In the genomic region with DNA sequence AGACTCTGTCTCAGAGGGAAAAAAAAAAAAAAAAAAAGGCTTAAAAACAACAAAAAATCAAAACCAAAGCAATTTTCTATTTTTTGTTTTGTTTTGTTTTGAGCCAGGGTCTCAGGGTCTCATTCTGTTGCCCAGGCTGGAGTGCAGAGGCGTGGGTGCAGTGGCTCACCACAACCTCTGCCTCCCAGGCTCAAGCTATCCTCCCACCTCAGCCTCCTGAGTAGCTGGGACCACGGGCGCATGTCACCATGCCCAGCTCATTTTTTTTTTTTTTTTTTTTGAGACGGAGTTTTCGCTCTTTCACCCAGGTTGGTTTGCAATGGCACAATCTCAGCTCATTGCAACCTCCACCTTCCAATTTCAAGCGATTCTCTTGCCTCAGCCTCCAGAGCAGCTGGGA, we compare ENCODE assay signal across 29 cellular contexts. TPM values are rescaled to one million over a fixed set of nuclear protein-coding genes. Genes with fewer than 3 reads are reported as not detected.
A peak's percentile ranks its signal among the peaks of the same experiment; 100 is the strongest.
DNase-seq lines count a peak whose midpoint lies in the region; ATAC-seq lines count a peak whose summit lies in the region.
"Had no signal": no experiment of that assay in that cellular context is flagged by ENCODE, and none has a peak within 500 bp of the region (broad histone marks: within the 10 kb centered on the region; RNA-seq: fewer than 3 reads in every experiment).

No MANE protein-coding gene starts in this region.

- H3K4me1 ChIP-seq in SJCRH30: peaks cover 16% of the 10 kb centered on the region

- H3K36me3 ChIP-seq in SJCRH30: no peaks in the 10 kb centered on the region
- H3K36me3 ChIP-seq: ovary had no signal

- no peak for DNase-seq in activated T-cell treated with anti-CD3 and anti-CD28 coated beads, Interleukin-2, amount 50 U/mL, for 24 hours
- DNase-seq in activated T-cell treated with anti-CD3 and anti-CD28 coated beads, Interleukin-2, amount 50 U/mL, for 72 hours: no peak
- DNase-seq in T-cell (no peak), SJCRH30 (no peak)
- no peak for DNase-seq in central memory CD8-positive, alpha-beta T cell (ENCODE audit: low spot score in 2 of 2)
- DNase-seq: activated CD8-positive, alpha-beta memory T cell treated with anti-CD3 and anti-CD28 coated beads, Interleukin-2, amount 50 U/mL, for 4 hours; activated naive CD4-positive, alpha-beta T cell treated with anti-CD3 and anti-CD28 coated beads, Interleukin-2, amount 50 U/mL, for 16 hours; central memory CD4-positive, alpha-beta T cell; DMS53; GDM1; H9; heart right ventricle; mesendoderm; NCI-H1694; NCI-H526 treated with DMSO at 0.1 percent for 48 hours; ovary; right cardiac atrium; SK-N-SH; substantia nigra had no signal

- peaks cover 83% of the 10 kb centered on the region for H3K4me1 Mint-ChIP-seq in activated T-cell treated with anti-CD3 and anti-CD28 coated beads, Interleukin-2, amount 50 U/mL, for 24 hours (ENCODE audit: low read depth)
- peaks cover 90% of the 10 kb centered on the region for H3K4me1 Mint-ChIP-seq in activated T-cell treated with anti-CD3 and anti-CD28 coated beads, Interleukin-2, amount 50 U/mL, for 72 hours (ENCODE audit: low read depth)
- H3K4me1 Mint-ChIP-seq in T-cell: peaks cover 77 to 85% (median 79%) of the 10 kb centered on the region in 3 donors
- peaks cover 68% of the 10 kb centered on the region for H3K4me1 Mint-ChIP-seq in central memory CD8-positive, alpha-beta T cell
- peaks cover 70% of the 10 kb centered on the region for H3K4me1 Mint-ChIP-seq in stimulated activated memory B cell treated with anti-CD40 and anti-IgM and Interleukin-4, amounts not matched to agents 10 μg/mL and 1 μg/mL and 100 μg/mL, for 72 hours

- no peaks in the 10 kb centered on the region for H3K9me3 ChIP-seq in SJCRH30 (replicated peaks)
- H3K9me3 ChIP-seq: heart right ventricle, ovary, SK-N-SH had no signal

- POLR2A ChIA-PET in T-cell (lab: Charles Lee): interaction anchor here (0.6 to 0.9 kb wide), 7 partner anchors 9 to 1846 kb away, joined by 3 to 8 read pairs (median 5); no protein-coding TSS in a partner anchor

- peaks cover 66% of the 10 kb centered on the region for H3K36me3 Mint-ChIP-seq in activated T-cell treated with anti-CD3 and anti-CD28 coated beads, Interleukin-2, amount 50 U/mL, for 24 hours (ENCODE audit: low read depth)
- peaks cover 21 to 30% of the 10 kb centered on the region in 2 donors for H3K36me3 Mint-ChIP-seq in activated T-cell treated with anti-CD3 and anti-CD28 coated beads, Interleukin-2, amount 50 U/mL, for 72 hours (ENCODE audit: insufficient read depth in 2 of 2)
- H3K36me3 Mint-ChIP-seq in T-cell: peaks cover 33% of the 10 kb centered on the region
- H3K36me3 Mint-ChIP-seq in central memory CD8-positive, alpha-beta T cell (ENCODE audit: insufficient read depth): peaks cover 70% of the 10 kb centered on the region
- H3K36me3 Mint-ChIP-seq in stimulated activated memory B cell treated with anti-CD40 and anti-IgM and Interleukin-4, amounts not matched to agents 10 μg/mL and 1 μg/mL and 100 μg/mL, for 72 hours: peaks cover 43% of the 10 kb centered on the region

- H3K4me3 Mint-ChIP-seq in activated T-cell treated with anti-CD3 and anti-CD28 coated beads, Interleukin-2, amount 50 U/mL, for 24 hours: peak overlapping the region; percentile 15
- no peak overlapping the region for H3K4me3 Mint-ChIP-seq in activated T-cell treated with anti-CD3 and anti-CD28 coated beads, Interleukin-2, amount 50 U/mL, for 72 hours
- H3K4me3 Mint-ChIP-seq in T-cell: peak overlapping the region in 1 of 3 donors; percentile 95
- peak overlapping the region; percentile 100 for H3K4me3 Mint-ChIP-seq in central memory CD8-positive, alpha-beta T cell
- H3K4me3 Mint-ChIP-seq in stimulated activated memory B cell treated with anti-CD40 and anti-IgM and Interleukin-4, amounts not matched to agents 10 μg/mL and 1 μg/mL and 100 μg/mL, for 72 hours: no peak overlapping the region
- H3K4me3 Mint-ChIP-seq: CD14-positive monocyte, H9 had no signal

- no peaks in the 10 kb centered on the region for H3K27me3 Mint-ChIP-seq in activated T-cell treated with anti-CD3 and anti-CD28 coated beads, Interleukin-2, amount 50 U/mL, for 24 hours
- H3K27me3 Mint-ChIP-seq in activated T-cell treated with anti-CD3 and anti-CD28 coated beads, Interleukin-2, amount 50 U/mL, for 72 hours (ENCODE audit: low read depth): no peaks in the 10 kb centered on the region
- no peaks in the 10 kb centered on the region for H3K27me3 Mint-ChIP-seq in T-cell
- H3K27me3 Mint-ChIP-seq in central memory CD8-positive, alpha-beta T cell: no peaks in the 10 kb centered on the region
- H3K27me3 Mint-ChIP-seq in stimulated activated memory B cell treated with anti-CD40 and anti-IgM and Interleukin-4, amounts not matched to agents 10 μg/mL and 1 μg/mL and 100 μg/mL, for 72 hours: no peaks in the 10 kb centered on the region

- CTCF ChIA-PET in T-cell (lab: Charles Lee): interaction anchor here (0.6 kb wide), 3 partner anchors 123 to 802 kb away, joined by 3 to 6 read pairs (median 3); no protein-coding TSS in a partner anchor

- no peaks in the 10 kb centered on the region for H3K9me3 Mint-ChIP-seq in activated T-cell treated with anti-CD3 and anti-CD28 coated beads, Interleukin-2, amount 50 U/mL, for 24 hours
- no peaks in the 10 kb centered on the region for H3K9me3 Mint-ChIP-seq in activated T-cell treated with anti-CD3 and anti-CD28 coated beads, Interleukin-2, amount 50 U/mL, for 72 hours
- H3K9me3 Mint-ChIP-seq in T-cell: no peaks in the 10 kb centered on the region
- no peaks in the 10 kb centered on the region for H3K9me3 Mint-ChIP-seq in central memory CD8-positive, alpha-beta T cell
- H3K9me3 Mint-ChIP-seq in stimulated activated memory B cell treated with anti-CD40 and anti-IgM and Interleukin-4, amounts not matched to agents 10 μg/mL and 1 μg/mL and 100 μg/mL, for 72 hours: no peaks in the 10 kb centered on the region
- H3K9me3 Mint-ChIP-seq: CD14-positive monocyte, H9 had no signal

- no peak for ATAC-seq in activated T-cell treated with anti-CD3 and anti-CD28 coated beads, Interleukin-2, amount 50 U/mL, for 72 hours (replicated peaks in 1 of 2)
- ATAC-seq in T-cell (replicated peaks in 1 of 4): no peak
- no peak for ATAC-seq in central memory CD8-positive, alpha-beta T cell (replicated peaks; ENCODE audit: extremely low read depth, poor library complexity, severe bottlenecking)
- ATAC-seq in stimulated activated memory B cell treated with anti-CD40 and anti-IgM and Interleukin-4, amounts not matched to agents 10 μg/mL and 1 μg/mL and 100 μg/mL, for 72 hours: no peak
- no peak for ATAC-seq in HG02571 (IDR thresholded peaks at IDR 0.05; ENCODE audit: unreplicated experiment)
- no peak for ATAC-seq in GM18520 (IDR thresholded peaks at IDR 0.05; ENCODE audit: unreplicated experiment)
- ATAC-seq: activated CD4-positive, CD25-positive, alpha-beta regulatory T cell treated with anti-CD3 and anti-CD28 coated beads, Interleukin-2, amount 50 U/mL, for 24 hours; heart right ventricle; right cardiac atrium had no signal

- peak overlapping the region; percentile 98 for H3K27ac Mint-ChIP-seq in activated T-cell treated with anti-CD3 and anti-CD28 coated beads, Interleukin-2, amount 50 U/mL, for 24 hours
- H3K27ac Mint-ChIP-seq in activated T-cell treated with anti-CD3 and anti-CD28 coated beads, Interleukin-2, amount 50 U/mL, for 72 hours: no peak overlapping the region
- peak overlapping the region; percentile 94 to 100 for H3K27ac Mint-ChIP-seq in T-cell
- H3K27ac Mint-ChIP-seq in central memory CD8-positive, alpha-beta T cell (ENCODE audit: low read depth): peak overlapping the region; percentile 95
- peak overlapping the region; percentile 89 for H3K27ac Mint-ChIP-seq in stimulated activated memory B cell treated with anti-CD40 and anti-IgM and Interleukin-4, amounts not matched to agents 10 μg/mL and 1 μg/mL and 100 μg/mL, for 72 hours
- H3K27ac Mint-ChIP-seq: H9 had no signal

- H3K27me3 ChIP-seq in SJCRH30: no peaks in the 10 kb centered on the region
- H3K27me3 ChIP-seq: heart right ventricle, ovary had no signal

- H3K27ac ChIP-seq in SJCRH30: no peak overlapping the region
- H3K27ac ChIP-seq: ovary, RWPE1 had no signal

- H3K4me3 ChIP-seq in SJCRH30: no peak overlapping the region
- H3K4me3 ChIP-seq: heart right ventricle, ovary had no signal

RNA-seq across cellular contexts. Expression of a gene that starts 5.7 kb away (rescaled TPM):
- total RNA-seq in activated T-cell treated with anti-CD3 and anti-CD28 coated beads, Interleukin-2, amount 50 U/mL, for 72 hours: 100 to 1,000 TPM; 126 to 134 TPM
- total RNA-seq in T-cell: 100 to 1,000 TPM; 305 to 437 (median 331) TPM
- total RNA-seq in SJCRH30 (2014; rRNA removed; shearing (Covaris generic)): 14.5 and 15.7 TPM in 2 replicates

RNA-seq across cellular contexts. Expression of a gene that starts 11.7 kb away (rescaled TPM):
- not detected for total RNA-seq in activated T-cell treated with anti-CD3 and anti-CD28 coated beads, Interleukin-2, amount 50 U/mL, for 72 hours
- not detected for total RNA-seq in T-cell
- total RNA-seq in SJCRH30 (2014; rRNA removed; shearing (Covaris generic)): not detected in 2 replicates
- total RNA-seq: astrocyte, dermis microvascular lymphatic vessel endothelial cell, H9, heart right ventricle, MCF 10A, ovary, right cardiac atrium, ureter had no signal

Comparison
In these comparisons a context has a peak if more than half of its experiments do, and no peak if none do; other contexts are left out.
1. H3K4me3 Mint-ChIP-seq: peak in activated T-cell treated with anti-CD3 and anti-CD28 coated beads, Interleukin-2, amount 50 U/mL, for 24 hours (single experiment) and central memory CD8-positive, alpha-beta T cell (single experiment); none in activated T-cell treated with anti-CD3 and anti-CD28 coated beads, Interleukin-2, amount 50 U/mL, for 72 hours (0 of 2) and stimulated activated memory B cell treated with anti-CD40 and anti-IgM and Interleukin-4, amounts not matched to agents 10 μg/mL and 1 μg/mL and 100 μg/mL, for 72 hours (single experiment).